In the genomic region with DNA sequence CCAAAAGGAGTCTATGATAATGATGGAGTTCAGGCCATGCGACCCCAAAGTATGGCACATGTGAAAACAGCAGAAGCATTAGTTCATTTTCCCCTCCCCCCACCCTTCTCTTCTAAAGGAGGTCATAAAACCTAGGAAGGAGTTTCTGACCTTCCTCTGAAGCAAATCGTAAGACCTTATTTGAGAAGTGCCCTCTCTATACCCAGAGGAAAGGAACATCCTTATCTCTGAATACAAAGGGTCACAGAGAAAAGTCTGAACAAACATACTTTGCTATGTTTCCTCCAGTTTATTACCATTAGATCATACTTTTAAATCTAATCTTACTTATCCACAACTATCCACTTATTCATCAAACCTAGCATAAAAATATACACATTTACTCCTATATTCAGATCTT, we compare ENCODE assay signal across 26 cellular contexts.
"Had no signal": no experiment of that assay in that cellular context is flagged by ENCODE, and none has a peak within 500 bp of the region (broad histone marks: within the 10 kb centered on the region; RNA-seq: fewer than 3 reads in every experiment).

No MANE protein-coding gene starts in this region.

- DNase-seq: effector CD8-positive, alpha-beta T cell; endodermal cell; erythroblast; islet precursor cell; kidney glomerular epithelial cell; left colon; left ventricle myocardium inferior; lower lobe of right lung; natural killer cell; right lobe of liver; stimulated activated CD4-positive, alpha-beta T cell treated with anti-CD3 and anti-CD28 coated beads, Interleukin-12 subunit alpha, Interleukin-12 subunit beta, amount 100 ng/mL, for 4 hours; stimulated activated CD4-positive, alpha-beta T cell treated with anti-CD3 and anti-CD28 coated beads, Interleukin-1b, Interleukin-23, amount 100 ng/mL, for 48 hours; stimulated activated CD4-positive, alpha-beta T cell treated with anti-CD3 and anti-CD28 coated beads, Interleukin-4, amount 100 ng/mL, for 24 hours; stimulated activated naive CD4-positive, alpha-beta T cell treated with Interleukin-2 at 50 U/mL for 16 hours; stomach; thyroid gland; trophoblast cell had no signal

- H3K4me1 ChIP-seq: lower lobe of right lung, parathyroid adenoma, right lobe of liver had no signal

- H2AFZ ChIP-seq: neural progenitor cell, parathyroid adenoma had no signal

- H3K9ac ChIP-seq: neural progenitor cell, parathyroid adenoma had no signal

- H3K36me3 ChIP-seq: left ventricle myocardium inferior, lower lobe of right lung, neural progenitor cell, right lobe of liver, stomach, thyroid gland, vagina had no signal

- H3K9me3 Mint-ChIP-seq: endodermal cell; memory B cell; natural killer cell; neural progenitor cell; stimulated activated effector memory CD8-positive, alpha-beta T cell treated with anti-CD3 and anti-CD28 coated beads, Interleukin-12 subunit alpha, Interleukin-12 subunit beta, amount 100 ng/mL, for 72 hours had no signal

- ATAC-seq: left colon; lower lobe of right lung; natural killer cell; right lobe of liver; stimulated activated effector memory CD8-positive, alpha-beta T cell treated with anti-CD3 and anti-CD28 coated beads, Interleukin-12 subunit alpha, Interleukin-12 subunit beta, amount 100 ng/mL, for 72 hours had no signal

- H3K27me3 Mint-ChIP-seq: memory B cell, progenitor cell of endocrine pancreas had no signal

- H3K27ac ChIP-seq: left ventricle myocardium inferior, lower lobe of right lung, neural progenitor cell, parathyroid adenoma, right lobe of liver, stomach, thyroid gland, vagina had no signal

- H3K4me3 Mint-ChIP-seq: endodermal cell; memory B cell; natural killer cell; neural progenitor cell; stimulated activated effector memory CD8-positive, alpha-beta T cell treated with anti-CD3 and anti-CD28 coated beads, Interleukin-12 subunit alpha, Interleukin-12 subunit beta, amount 100 ng/mL, for 72 hours had no signal

- FAIRE-seq: colon, frontal cortex had no signal

- H3K9me3 ChIP-seq: left ventricle myocardium inferior, lower lobe of right lung, right lobe of liver, stomach, thyroid gland, vagina had no signal

- H3K27me3 ChIP-seq: neural progenitor cell, right lobe of liver, stomach, thyroid gland, vagina had no signal

- H3K36me3 Mint-ChIP-seq: natural killer cell; stimulated activated effector memory CD8-positive, alpha-beta T cell treated with anti-CD3 and anti-CD28 coated beads, Interleukin-12 subunit alpha, Interleukin-12 subunit beta, amount 100 ng/mL, for 72 hours had no signal

- H3K27ac Mint-ChIP-seq: endodermal cell; memory B cell; natural killer cell; neural progenitor cell; progenitor cell of endocrine pancreas; stimulated activated effector memory CD8-positive, alpha-beta T cell treated with anti-CD3 and anti-CD28 coated beads, Interleukin-12 subunit alpha, Interleukin-12 subunit beta, amount 100 ng/mL, for 72 hours had no signal

- H3K4me3 ChIP-seq: left ventricle myocardium inferior, lower lobe of right lung, neural progenitor cell, right lobe of liver, smooth muscle cell, stomach, thyroid gland, vagina had no signal

- H3K4me2 ChIP-seq: neural progenitor cell, smooth muscle cell had no signal
